ENCODE assay signal across 10 cellular contexts in the genomic region with DNA sequence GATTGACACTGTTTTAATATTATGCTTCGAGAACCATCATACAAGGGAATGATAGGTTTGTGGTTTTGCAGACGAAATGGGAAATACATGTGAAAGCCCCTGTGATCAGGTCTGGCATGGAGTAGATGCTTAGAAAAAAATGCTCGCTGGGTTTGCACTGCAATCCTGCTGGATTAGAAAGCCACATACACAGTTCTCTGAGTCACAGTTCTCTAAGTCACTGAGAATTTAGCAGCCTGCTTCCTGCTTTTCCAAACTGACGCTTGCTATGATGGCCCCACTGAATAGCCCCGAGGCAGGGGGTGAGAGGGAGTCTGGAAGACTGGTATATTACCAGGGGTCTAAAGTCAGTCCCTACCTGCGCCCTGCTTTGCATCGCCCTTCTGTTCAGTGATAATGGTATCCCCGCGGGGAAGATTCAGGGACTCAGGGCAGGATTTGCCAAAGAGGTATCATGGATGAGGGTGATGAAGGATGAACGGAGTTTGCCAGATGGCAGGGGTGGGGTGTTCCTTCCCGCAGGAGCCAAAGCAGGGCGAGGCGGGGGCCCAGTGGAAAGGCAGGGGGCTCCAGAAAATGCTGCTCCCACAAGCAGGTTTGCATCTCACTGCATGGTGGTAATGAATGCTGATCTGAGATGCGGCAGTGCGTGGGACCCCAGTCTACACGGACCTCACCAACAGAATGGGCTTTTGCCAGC.
A peak's percentile ranks its signal among the peaks of the same experiment; 100 is the strongest.
DNase-seq lines count a peak whose midpoint lies in the region; ATAC-seq and TF ChIP-seq lines count a peak whose summit lies in the region.
"Had no signal": no experiment of that assay in that cellular context is flagged by ENCODE, and none has a peak within 500 bp of the region (broad histone marks: within the 10 kb centered on the region; RNA-seq: fewer than 3 reads in every experiment).

No MANE protein-coding gene starts in this region.

- no peak for TF ChIP-seq EP300 in transverse colon (IDR thresholded peaks at IDR 0.05; ENCODE audit: low read depth)

- H3K27ac ChIP-seq in heart right ventricle (peak overlapping the region in 9 of 10 donors; percentile 15 to 94 (median 56)), transverse colon (no peak overlapping the region)

- DNase-seq in cardiac septum (ENCODE audit: low spot score) (peak; percentile 63), left ventricle myocardium superior (no peak), activated B cell treated with CpG ODN at 0.5 μM for 24 hours (no peak), heart right ventricle (no peak), transverse colon (peak; percentile 4), KG1 (lab: John Stamatoyannopoulos, UW) (no peak), NCI-H187 (lab: John Stamatoyannopoulos, UW) (no peak), erythroblast (lab: John Stamatoyannopoulos, UW) (no peak)
- DNase-seq: activated naive CD4-positive, alpha-beta T cell treated with anti-CD3 and anti-CD28 coated beads, Interleukin-2, amount 50 U/mL, for 16 hours; occipital lobe had no signal

- no peaks in the 10 kb centered on the region for H3K27me3 Mint-ChIP-seq in activated B cell treated with CpG ODN at 0.5 μM for 24 hours

- 62 to 65% methylated on average over 16 of the region's 16 CpGs for WGBS in heart right ventricle, 2 donors
- 81 to 82% methylated on average over 8 to 16 of the region's 16 CpGs for WGBS in transverse colon (ENCODE audit: low coverage in 1 of 2), 2 donors

- TF ChIP-seq CTCF in activated B cell treated with CpG ODN at 0.5 μM for 24 hours (IDR thresholded peaks at IDR 0.05) = no peak
- TF ChIP-seq CTCF in heart right ventricle (IDR thresholded peaks at IDR 0.05) = no peak
- no peak for TF ChIP-seq CTCF in transverse colon (IDR thresholded peaks at IDR 0.05)

- H3K4me3 Mint-ChIP-seq in activated B cell treated with CpG ODN at 0.5 μM for 24 hours = no peak overlapping the region

- no peaks in the 10 kb centered on the region for H3K9me3 ChIP-seq in heart right ventricle
- H3K9me3 ChIP-seq in transverse colon = no peaks in the 10 kb centered on the region

- H3K9me3 Mint-ChIP-seq in activated B cell treated with CpG ODN at 0.5 μM for 24 hours = no peaks in the 10 kb centered on the region

- peaks cover 57% of the 10 kb centered on the region for H3K36me3 Mint-ChIP-seq in activated B cell treated with CpG ODN at 0.5 μM for 24 hours (ENCODE audit: low read depth)

- peaks cover 82% of the 10 kb centered on the region for H3K4me1 Mint-ChIP-seq in activated B cell treated with CpG ODN at 0.5 μM for 24 hours

- H3K36me3 ChIP-seq in heart right ventricle (peaks cover 0 to 8% (median 0%) of the 10 kb centered on the region in 9 donors), transverse colon (no peaks in the 10 kb centered on the region)

- H3K4me3 ChIP-seq in heart right ventricle = no peak overlapping the region
- no peak overlapping the region for H3K4me3 ChIP-seq in transverse colon

- POLR2A ChIA-PET in activated B cell treated with CpG ODN at 0.5 μM for 24 hours (lab: Charles Lee) = interaction anchor here (1.0 kb wide), 1 partner anchor 16 kb away, joined by 3 read pairs; no protein-coding TSS in a partner anchor

- no peak for ATAC-seq in left ventricle myocardium superior
- no peak for ATAC-seq in activated B cell treated with CpG ODN at 0.5 μM for 24 hours (ENCODE audit: low read depth)
- no peak for ATAC-seq in heart right ventricle

- in situ Hi-C loops in transverse colon (cut with MboI; ENCODE audit: low pct_ligation_motif_present in 1 of 4, low pct_unique_long_range_greater_than_20kb in 1 of 4, low sequenced_read_pairs in 3 of 4) = no loop called here

- H3K27ac Mint-ChIP-seq in activated B cell treated with CpG ODN at 0.5 μM for 24 hours = peak overlapping the region; percentile 56

- intact Hi-C loops in cardiac septum (cut with DNase I) = no loop called here
- intact Hi-C loops in left ventricle myocardium superior (cut with micrococcal nuclease) = no loop called here
- intact Hi-C loops in activated B cell treated with CpG ODN at 0.5 μM for 24 hours (cut with micrococcal nuclease) = no loop called here
- intact Hi-C loops in heart right ventricle (cut with DNase I) = loop anchor here in 3 of 10 donors (5.0 to 10.0 kb wide), 2 partner anchors 124 to 464 kb away; no protein-coding TSS in a partner anchor
- intact Hi-C loops in transverse colon (cut with DNase I; ENCODE audit: low total_unique reads) = no loop called here

- H3K27me3 ChIP-seq in heart right ventricle (no peaks in the 10 kb centered on the region), transverse colon (no peaks in the 10 kb centered on the region)

- CTCF ChIA-PET in activated B cell treated with CpG ODN at 0.5 μM for 24 hours (lab: Charles Lee) = no interaction called here

- H3K4me1 ChIP-seq in heart right ventricle = peaks cover 12 to 86% (median 63%) of the 10 kb centered on the region in 9 donors
- H3K4me1 ChIP-seq in transverse colon = peaks cover 0 to 17% (median 11%) of the 10 kb centered on the region in 4 donors

- TF ChIP-seq POLR2A in transverse colon (IDR thresholded peaks at IDR 0.05) (no peak), erythroblast (IDR thresholded peaks at IDR 0.05; ENCODE audit: low read length) (no peak)

Comparison
In these comparisons a context has a peak if more than half of its experiments do, and no peak if none do; other contexts are left out.
1. DNase-seq: peak in cardiac septum (single experiment) and transverse colon (single experiment); none in left ventricle myocardium superior (single experiment), activated B cell treated with CpG ODN at 0.5 μM for 24 hours (single experiment), heart right ventricle (0 of 2), KG1 (single experiment), NCI-H187 (0 of 2) and erythroblast (0 of 2).
2. H3K27ac ChIP-seq: peak in heart right ventricle (9 of 10); none in transverse colon (0 of 4).